Comparison of ENCODE assay signal across 1 cellular context in genomic region chr16:2933136-2933535, GRCh38.
TF ChIP-seq lines count a peak whose summit lies in the region.

No MANE protein-coding gene starts in this region.

TF ChIP-seq in K562, 482 proteins besides CTCF, POLR2A, EP300 and RAD21:
- TF ChIP-seq TCF7 (IDR thresholded peaks at IDR 0.05; ENCODE audit: borderline replicate concordance) = no peak
- TF ChIP-seq RBFOX2 (IDR thresholded peaks at IDR 0.05; ENCODE audit: low read depth, low read length) = 0 out of 2 replicates have a peak, but pooled peaks have one; percentile 28
